8 cellular contexts compared by ENCODE assay signal in genomic region chr6:138109042-138109997, GRCh38. TPM values are rescaled to one million over a fixed set of nuclear protein-coding genes. Genes with fewer than 3 reads are reported as not detected.
DNase-seq lines count a peak whose midpoint lies in the region; TF ChIP-seq lines count a peak whose summit lies in the region.

No MANE protein-coding gene starts in this region.

- H3K27me3 ChIP-seq in tibial artery, result no peaks in the 10 kb centered on the region

- peak overlapping the region; percentile 94 for H3K27ac ChIP-seq in 22Rv1
- peak overlapping the region in 1 of 2 donors; percentile 5 for H3K27ac ChIP-seq in tibial artery

- intact Hi-C loops in tibial artery (cut with DNase I; ENCODE audit: low total_unique reads), result loop anchor here (5.0 kb wide), 1 partner anchor 107 kb away; no protein-coding TSS in a partner anchor

- in situ Hi-C loops in GM13976 (cut with MboI; ENCODE audit: low sequenced_read_pairs, unreplicated experiment) (loop anchor here (25.0 kb wide), 1 partner anchor 397 kb away; no protein-coding TSS in a partner anchor), KBM-7 (cut with MboI; ENCODE audit: low pct_unique_long_range_greater_than_20kb, low sequenced_read_pairs) (loop anchor here (10.0 to 25.0 kb wide), 2 partner anchors 105 to 403 kb away; no protein-coding TSS in a partner anchor)

- peak; percentile 94 for TF ChIP-seq CTCF in 22Rv1 (IDR thresholded peaks at IDR 0.05)
- TF ChIP-seq CTCF in GM13976 (IDR thresholded peaks at IDR 0.05; ENCODE audit: borderline replicate concordance, control extremely low read depth, extremely low read depth, insufficient read depth, missing control alignments), result peak; percentile 69
- peak; percentile 86 to 98 for TF ChIP-seq CTCF in tibial artery (IDR thresholded peaks at IDR 0.05)

- H3K36me3 ChIP-seq in tibial artery, result no peaks in the 10 kb centered on the region

- H3K4me3 ChIP-seq in tibial artery, result no peak overlapping the region

- peaks cover 0 to 28% (median 11%) of the 10 kb centered on the region in 4 donors for H3K4me1 ChIP-seq in tibial artery

- no peaks in the 10 kb centered on the region for H3K9me3 ChIP-seq in tibial artery

- peak; percentile 63 for DNase-seq in GM13976 (ENCODE audit: low spot score)
- peak; percentile 84 for DNase-seq in KBM-7
- DNase-seq in RPMI7951 (ENCODE audit: low read depth), result peak; percentile 58
- DNase-seq in activated T-cell treated with anti-CD3 and anti-CD28 coated beads, Interleukin-2, amount 50 U/mL, for 48 hours, result peak; percentile 83 to 87
- DNase-seq in fibroblast of gingiva (ENCODE audit: low read depth), result peak; percentile 59
- peak; percentile 8 for DNase-seq in occipital lobe (lab: John Stamatoyannopoulos, UW)
- peak; percentile 79 to 80 for DNase-seq in tibial artery

RNA-seq across cellular contexts. Expression of gene PERP, which starts 2.1 kb away (rescaled TPM):
- 37.5 and 40.6 TPM in 2 replicates for total RNA-seq in RPMI7951 (2014; rRNA removed; shearing (Covaris generic))
- 1.4 TPM for total RNA-seq in occipital lobe

RNA-seq across cellular contexts. Expression of gene ARFGEF3, which starts 52.4 kb away (rescaled TPM):
- 0.20 and 0.24 TPM in 2 replicates for total RNA-seq in RPMI7951 (2014; rRNA removed; shearing (Covaris generic))
- total RNA-seq in occipital lobe, result 65.7 TPM

Comparison
In these comparisons a context has a peak if more than half of its experiments do, and no peak if none do; other contexts are left out.
1. DNase-seq: peak in every context shown above with its lines; median percentile 85 in activated T-cell treated with anti-CD3 and anti-CD28 coated beads, Interleukin-2, amount 50 U/mL, for 48 hours; 84 in KBM-7; 80 in tibial artery; 63 in GM13976; 59 in fibroblast of gingiva; 58 in RPMI7951; 8 in occipital lobe.
2. RNA of gene PERP, which starts 2.1 kb away (total RNA-seq): 37.5 to 40.6 TPM in RPMI7951; 1.4 TPM in occipital lobe (single experiment); every median in the first group is over 10 times any median in the second.
3. RNA of gene ARFGEF3, which starts 52.4 kb away (total RNA-seq): 65.7 TPM in occipital lobe (single experiment); 0.20 to 0.24 TPM in RPMI7951; every median in the first group is over 10 times any median in the second.
4. Peak in every context shown above with its lines, with median percentiles within 50 percentile points of each other: CTCF ChIP-seq.